Comparison of ENCODE assay signal across 18 cellular contexts in the genomic region with DNA sequence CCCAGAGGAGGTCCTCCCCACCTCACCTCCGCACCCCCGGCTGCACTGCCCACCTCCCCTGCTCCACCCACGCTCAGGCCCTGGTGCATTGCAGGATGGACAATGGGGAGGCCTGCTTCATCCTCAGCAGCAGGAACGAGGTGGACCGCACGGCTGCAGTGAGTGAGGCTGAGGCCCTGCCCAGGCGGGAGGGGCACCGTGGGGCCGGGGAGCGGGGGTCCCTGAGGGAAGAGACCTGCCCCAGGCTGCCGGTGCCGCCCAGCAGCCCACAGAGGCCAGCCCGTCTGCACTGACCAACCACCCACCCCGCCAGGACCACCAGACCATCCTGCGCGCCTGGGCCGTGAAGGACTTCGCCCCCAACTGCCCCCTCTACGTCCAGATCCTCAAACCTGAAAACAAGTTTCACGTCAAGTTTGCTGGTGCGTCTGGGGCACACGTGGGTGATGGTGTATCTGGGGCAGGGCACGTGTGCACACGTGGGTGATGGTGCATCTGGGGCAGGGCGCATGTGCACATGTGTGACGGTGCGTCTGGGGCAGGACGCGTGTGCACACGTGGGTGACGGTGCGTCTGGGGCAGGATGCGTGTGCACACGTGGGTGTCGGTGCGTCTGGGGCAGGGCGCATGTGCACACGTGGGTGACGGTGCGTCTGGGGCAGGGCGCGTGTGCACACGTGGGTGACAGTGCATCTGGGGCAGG.
DNase-seq lines count a peak whose midpoint lies in the region; ATAC-seq and TF ChIP-seq lines count a peak whose summit lies in the region.
"Had no signal": no experiment of that assay in that cellular context is flagged by ENCODE, and none has a peak within 500 bp of the region (broad histone marks: within the 10 kb centered on the region; RNA-seq: fewer than 3 reads in every experiment).

No MANE protein-coding gene starts in this region.

- no peak for TF ChIP-seq RAD21 in Ishikawa (IDR thresholded peaks at IDR 0.05; ENCODE audit: low read depth)

- H3K27ac Mint-ChIP-seq in central memory CD8-positive, alpha-beta T cell (ENCODE audit: low read depth) = no peak overlapping the region
- H3K27ac Mint-ChIP-seq: CD4-positive, alpha-beta memory T cell; HFFc6 had no signal

- H2BK5ac ChIP-seq in trophoblast cell (ENCODE audit: low read depth, low read length, poor library complexity) = no peak overlapping the region

- WGBS in trophoblast cell (ENCODE audit: extremely low coverage, insufficient coverage, insufficient read length) = no CpG with 5 or more reads among the region's 43 CpGs

- no peak for TF ChIP-seq POLR2A in erythroblast (IDR thresholded peaks at IDR 0.05; ENCODE audit: low read length)

- no peak overlapping the region for H3K18ac ChIP-seq in trophoblast cell (ENCODE audit: low read length)

- H3K4me2 ChIP-seq in trophoblast cell (ENCODE audit: low read length) = no peak overlapping the region
- H3K4me2 ChIP-seq: BLaER1 had no signal

- no peaks in the 10 kb centered on the region for H3K36me3 ChIP-seq in trophoblast cell (ENCODE audit: control insufficient read depth in 1 of 2, insufficient read depth in 2 of 2, low read length in 2 of 2)
- H3K36me3 ChIP-seq: BLaER1 had no signal

- H3K4me1 ChIP-seq in trophoblast cell (ENCODE audit: control insufficient read depth in 1 of 2, insufficient read depth in 2 of 2, low read length in 2 of 2) = no peaks in the 10 kb centered on the region
- H3K4me1 ChIP-seq: BLaER1 had no signal

- no peak overlapping the region for H4K12ac ChIP-seq in trophoblast cell (ENCODE audit: low read depth, low read length)

- no peaks in the 10 kb centered on the region for H3K4me1 Mint-ChIP-seq in central memory CD8-positive, alpha-beta T cell
- H3K4me1 Mint-ChIP-seq: CD14-positive monocyte; CD4-positive, alpha-beta memory T cell had no signal

- H3K23ac ChIP-seq in trophoblast cell (ENCODE audit: low read length) = no peak overlapping the region

- no peak for ATAC-seq in central memory CD8-positive, alpha-beta T cell (replicated peaks; ENCODE audit: extremely low read depth, poor library complexity, severe bottlenecking)
- ATAC-seq in HG03521 (IDR thresholded peaks at IDR 0.05; ENCODE audit: unreplicated experiment) = no peak
- ATAC-seq: HCT116 had no signal

- no peak overlapping the region for H2BK12ac ChIP-seq in trophoblast cell (ENCODE audit: low read length)

- DNase-seq in NCI-H146 (lab: John Stamatoyannopoulos, UW) (peak; percentile 6), NCI-H146 treated with DMSO at 0.1 percent for 48 hours (lab: John Stamatoyannopoulos, UW; ENCODE audit: unreplicated experiment) (no peak), trophoblast cell (no peak), erythroblast (lab: John Stamatoyannopoulos, UW) (no peak), GM03348 (ENCODE audit: low spot score) (no peak)
- no peak for DNase-seq in central memory CD8-positive, alpha-beta T cell (ENCODE audit: low spot score in 2 of 2)
- DNase-seq: CD4-positive, alpha-beta memory T cell; DMS153; DMS79; GDM1; HFFc6; KBM-7 had no signal

- no peak overlapping the region for H4K91ac ChIP-seq in trophoblast cell (ENCODE audit: low read depth, low read length)

- H2AFZ ChIP-seq in trophoblast cell (ENCODE audit: insufficient read depth, low read length, poor library complexity) = no peak overlapping the region

- no peak overlapping the region for H3K4ac ChIP-seq in trophoblast cell (ENCODE audit: low read depth, low read length)

- no peak overlapping the region for H3K27ac ChIP-seq in trophoblast cell (ENCODE audit: low read depth, low read length)
- H3K27ac ChIP-seq: 22Rv1, BLaER1 had no signal

- no peaks in the 10 kb centered on the region for H3K9me3 Mint-ChIP-seq in central memory CD8-positive, alpha-beta T cell

- H3K14ac ChIP-seq in trophoblast cell (ENCODE audit: low read length) = no peak overlapping the region

- H3K79me1 ChIP-seq in trophoblast cell (ENCODE audit: low read length) = no peaks in the 10 kb centered on the region

- H3K27me3 Mint-ChIP-seq in central memory CD8-positive, alpha-beta T cell = no peaks in the 10 kb centered on the region

- no peaks in the 10 kb centered on the region for H3K36me3 Mint-ChIP-seq in central memory CD8-positive, alpha-beta T cell (ENCODE audit: insufficient read depth)
- H3K36me3 Mint-ChIP-seq: CD14-positive monocyte; CD4-positive, alpha-beta memory T cell had no signal

- peaks cover 25% of the 10 kb centered on the region for H3K9me3 ChIP-seq in trophoblast cell (ENCODE audit: insufficient read depth, low read depth, low read length)

- no peaks in the 10 kb centered on the region for H3K79me2 ChIP-seq in trophoblast cell (ENCODE audit: control insufficient read depth, insufficient read depth, low read length, poor library complexity)

- peak overlapping the region; percentile 36 for H3K4me3 Mint-ChIP-seq in central memory CD8-positive, alpha-beta T cell
- H3K4me3 Mint-ChIP-seq: CD14-positive monocyte; CD4-positive, alpha-beta memory T cell; HFFc6 had no signal

- no peak overlapping the region for H2BK120ac ChIP-seq in trophoblast cell (ENCODE audit: insufficient read depth, low read length, poor library complexity)

- no peak overlapping the region for H2AK5ac ChIP-seq in trophoblast cell (ENCODE audit: low read length)

- H3K27me3 ChIP-seq in trophoblast cell (ENCODE audit: insufficient read depth, low read length) = no peaks in the 10 kb centered on the region
- H3K27me3 ChIP-seq: BLaER1 had no signal

- no peak overlapping the region for H4K8ac ChIP-seq in trophoblast cell (ENCODE audit: low read depth, low read length)

- H3K9ac ChIP-seq in trophoblast cell (ENCODE audit: low read length) = no peak overlapping the region
- H3K9ac ChIP-seq: BLaER1 had no signal

- peak overlapping the region; percentile 11 for H3K4me3 ChIP-seq in trophoblast cell (ENCODE audit: low read depth, low read length)
- H3K4me3 ChIP-seq: BLaER1 had no signal

- no peak for TF ChIP-seq EP300 in Ishikawa (IDR thresholded peaks at IDR 0.05; ENCODE audit: borderline replicate concordance)

TF ChIP-seq in Ishikawa, 13 proteins besides CTCF, POLR2A, EP300 and RAD21:
- TF ChIP-seq CREB1 (IDR thresholded peaks at IDR 0.05; ENCODE audit: low read depth) = no peak
- TF ChIP-seq, protein P1, sequence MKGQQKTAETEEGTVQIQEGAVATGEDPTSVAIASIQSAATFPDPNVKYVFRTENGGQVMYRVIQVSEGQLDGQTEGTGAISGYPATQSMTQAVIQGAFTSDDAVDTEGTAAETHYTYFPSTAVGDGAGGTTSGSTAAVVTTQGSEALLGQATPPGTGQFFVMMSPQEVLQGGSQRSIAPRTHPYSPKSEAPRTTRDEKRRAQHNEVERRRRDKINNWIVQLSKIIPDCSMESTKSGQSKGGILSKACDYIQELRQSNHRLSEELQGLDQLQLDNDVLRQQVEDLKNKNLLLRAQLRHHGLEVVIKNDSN (IDR thresholded peaks at IDR 0.05) = no peak
- TF ChIP-seq FOXM1 (IDR thresholded peaks at IDR 0.05; ENCODE audit: borderline replicate concordance, low read depth) = no peak
- no peak for TF ChIP-seq YY1 (IDR thresholded peaks at IDR 0.05; ENCODE audit: low read depth)
- peak; percentile 53; the same call in 1 of the 2 replicates for TF ChIP-seq MAX (IDR thresholded peaks at IDR 0.05)
- TF ChIP-seq REST (IDR thresholded peaks at IDR 0.05; ENCODE audit: low read depth) = no peak
- TF ChIP-seq NFIC (IDR thresholded peaks at IDR 0.05) = no peak
- no peak for TF ChIP-seq CEBPB (IDR thresholded peaks at IDR 0.05)
